In genomic region chr2:231613054-231613654, GRCh38 we compare ENCODE assay signal across 8 cellular contexts. TPM values are rescaled to one million over a fixed set of nuclear protein-coding genes. Genes with fewer than 3 reads are reported as not detected.
A peak's percentile ranks its signal among the peaks of the same experiment; 100 is the strongest.
DNase-seq lines count a peak whose midpoint lies in the region; ATAC-seq and TF ChIP-seq lines count a peak whose summit lies in the region.

No MANE protein-coding gene starts in this region.

- no peaks in the 10 kb centered on the region for H3K36me3 ChIP-seq in SJCRH30
- H3K36me3 ChIP-seq in neural progenitor cell: no peaks in the 10 kb centered on the region

- H3K9me3 Mint-ChIP-seq in CD4-positive, alpha-beta T cell: no peaks in the 10 kb centered on the region
- H3K9me3 Mint-ChIP-seq in neural progenitor cell: no peaks in the 10 kb centered on the region

- H3K4me1 ChIP-seq in SJCRH30 (peaks cover 7% of the 10 kb centered on the region; the same call in 1 of the 2 replicates), neural progenitor cell (peaks cover 21% of the 10 kb centered on the region)

- no peaks in the 10 kb centered on the region for H3K27me3 Mint-ChIP-seq in CD4-positive, alpha-beta T cell
- H3K27me3 Mint-ChIP-seq in neural progenitor cell (ENCODE audit: insufficient read depth, low read depth): peaks cover 14% of the 10 kb centered on the region

- peak overlapping the region; percentile 74 for H3K27ac Mint-ChIP-seq in CD4-positive, alpha-beta T cell
- peak overlapping the region; percentile 95 for H3K27ac Mint-ChIP-seq in neural progenitor cell

- no peak overlapping the region for H2AFZ ChIP-seq in neural progenitor cell (replicated peaks)

- H3K9ac ChIP-seq in neural progenitor cell: no peak overlapping the region

- H3F3A ChIP-seq in neural progenitor cell (ENCODE audit: low read depth): peaks cover 43% of the 10 kb centered on the region

- intact Hi-C loops in CD4-positive, alpha-beta T cell (cut with DNase I, micrococcal nuclease): loop anchor here (2.0 to 5.0 kb wide), 3 partner anchors 49 to 169 kb away; partner anchors contain the start of gene PDE6D (in 2 of the 2)

- TF ChIP-seq CTCF in CD4-positive, alpha-beta T cell (IDR thresholded peaks at IDR 0.05): no peak
- TF ChIP-seq CTCF in epithelial cell of esophagus (IDR thresholded peaks at IDR 0.05; ENCODE audit: insufficient read depth, low read depth, low read length, missing control alignments): no peak
- TF ChIP-seq CTCF in neural progenitor cell (IDR thresholded peaks at IDR 0.05): no peak

- H3K4me3 ChIP-seq in SJCRH30: peak overlapping the region; percentile 57
- H3K4me3 ChIP-seq in epithelial cell of esophagus (ENCODE audit: low read length): no peak overlapping the region
- peak overlapping the region; percentile 45 for H3K4me3 ChIP-seq in neural progenitor cell

- H3K4me3 Mint-ChIP-seq in CD4-positive, alpha-beta T cell: peak overlapping the region; percentile 90
- peak overlapping the region; percentile 69 for H3K4me3 Mint-ChIP-seq in neural progenitor cell

- H3K4me2 ChIP-seq in neural progenitor cell: peak overlapping the region; percentile 80

- no peaks in the 10 kb centered on the region for H3K79me2 ChIP-seq in neural progenitor cell (ENCODE audit: low read depth)

- H3K27ac ChIP-seq in CD4-positive, alpha-beta T cell (ENCODE audit: low read depth, low read length): no peak overlapping the region
- H3K27ac ChIP-seq in SJCRH30 (no peak overlapping the region), neural progenitor cell (peak overlapping the region; percentile 96)

- ATAC-seq in CD4-positive, alpha-beta T cell (ENCODE audit: poor library complexity): peak; percentile 5
- ATAC-seq in GM21723 (IDR thresholded peaks at IDR 0.05; ENCODE audit: unreplicated experiment) (peak; percentile 4), GM21360 (IDR thresholded peaks at IDR 0.05; ENCODE audit: unreplicated experiment) (no peak)

- POLR2A ChIA-PET in CD4-positive, alpha-beta T cell (lab: Charles Lee): interaction anchor here (0.6 to 5.0 kb wide), 14 partner anchors 9 to 149 kb away, joined by 3 to 87 read pairs (median 4); partner anchors contain the start of genes NCL and PTMA

- no peaks in the 10 kb centered on the region for H3K27me3 ChIP-seq in CD4-positive, alpha-beta T cell (ENCODE audit: control insufficient read depth, insufficient read depth, low read length)
- no peaks in the 10 kb centered on the region for H3K27me3 ChIP-seq in SJCRH30
- H3K27me3 ChIP-seq in neural progenitor cell: no peaks in the 10 kb centered on the region

- CTCF ChIA-PET in CD4-positive, alpha-beta T cell (lab: Charles Lee): interaction anchor here (0.6 to 5.7 kb wide), 9 partner anchors 11 to 189 kb away, joined by 3 to 53 read pairs (median 10); no protein-coding TSS in a partner anchor

- H4K20me1 ChIP-seq in neural progenitor cell (ENCODE audit: low read depth): no peaks in the 10 kb centered on the region

- H3K36me3 Mint-ChIP-seq in CD4-positive, alpha-beta T cell (ENCODE audit: low read depth): no peaks in the 10 kb centered on the region
- H3K36me3 Mint-ChIP-seq in neural progenitor cell: no peaks in the 10 kb centered on the region

- peaks cover 51% of the 10 kb centered on the region for H3K4me1 Mint-ChIP-seq in CD4-positive, alpha-beta T cell (ENCODE audit: low read depth)
- H3K4me1 Mint-ChIP-seq in neural progenitor cell: peaks cover 66% of the 10 kb centered on the region

- DNase-seq in CD4-positive, alpha-beta T cell: no peak
- DNase-seq in SJCRH30: peak in 1 of 2 experiments; percentile 35
- peak; percentile 38 for DNase-seq in epithelial cell of esophagus (ENCODE audit: low read depth)
- DNase-seq in neural progenitor cell (ENCODE audit: low spot score): no peak
- DNase-seq in SHP77 (lab: John Stamatoyannopoulos, UW): no peak
- no peak for DNase-seq in retina

- H3K9me3 ChIP-seq in CD4-positive, alpha-beta T cell (ENCODE audit: control insufficient read depth, low read length): no peaks in the 10 kb centered on the region
- H3K9me3 ChIP-seq in SJCRH30 (replicated peaks) (no peaks in the 10 kb centered on the region), neural progenitor cell (ENCODE audit: low read depth) (no peaks in the 10 kb centered on the region)

RNA-seq across cellular contexts. Expression of gene TEX44, which starts 20.5 kb away (rescaled TPM):
- total RNA-seq in CD4-positive, alpha-beta T cell: not detected
- total RNA-seq in SJCRH30 (2014; rRNA removed; shearing (Covaris generic)): not detected in 2 replicates
- not detected in 2 replicates for total RNA-seq in neural progenitor cell (ENCODE audit: low replicate concordance)
